In genomic region chr1:203282720-203283542, GRCh38 we compare ENCODE assay signal across 12 cellular contexts. TPM values are rescaled to one million over a fixed set of nuclear protein-coding genes. Genes with fewer than 3 reads are reported as not detected.
A peak's percentile ranks its signal among the peaks of the same experiment; 100 is the strongest.
DNase-seq lines count a peak whose midpoint lies in the region; ATAC-seq and TF ChIP-seq lines count a peak whose summit lies in the region.
"Had no signal": no experiment of that assay in that cellular context is flagged by ENCODE, and none has a peak within 500 bp of the region (broad histone marks: within the 10 kb centered on the region; RNA-seq: fewer than 3 reads in every experiment).

No MANE protein-coding gene starts in this region.

- H3K27me3 Mint-ChIP-seq in MCF 10A (ENCODE audit: insufficient read depth, unreplicated experiment) (no peaks in the 10 kb centered on the region), memory B cell (no peaks in the 10 kb centered on the region)

- H3K4me2 ChIP-seq in OCI-LY1 (ENCODE audit: low read length): peak overlapping the region; percentile 53
- H3K4me2 ChIP-seq: smooth muscle cell had no signal

- H3K36me3 Mint-ChIP-seq in MCF 10A (ENCODE audit: insufficient read depth, unreplicated experiment) (no peaks in the 10 kb centered on the region), memory B cell (no peaks in the 10 kb centered on the region)

- POLR2A ChIA-PET in MCF 10A (lab: Yijun Ruan, JAX): interaction anchor here (0.8 to 1.5 kb wide), 3 partner anchors 11 to 23 kb away, joined by 3 to 5 read pairs (median 4); no protein-coding TSS in a partner anchor

- peak overlapping the region; percentile 75 for H3K9ac ChIP-seq in OCI-LY1 (ENCODE audit: low read length)

- DNase-seq in breast epithelium (ENCODE audit: low spot score in 2 of 2) (peak in 1 of 2 donors; percentile 30), MCF 10A (ENCODE audit: unreplicated experiment) (no peak), memory B cell (ENCODE audit: low spot score in 2 of 2) (no peak), transverse colon (no peak), medulla oblongata (ENCODE audit: extremely low spot score) (no peak), amniotic stem cell (lab: John Stamatoyannopoulos, UW) (no peak)
- DNase-seq: NCI-H2029 had no signal

- H3K4me1 Mint-ChIP-seq in MCF 10A (ENCODE audit: insufficient read depth, unreplicated experiment) (peaks cover 21% of the 10 kb centered on the region), memory B cell (peaks cover 60% of the 10 kb centered on the region)

- CTCF ChIA-PET in MCF 10A (lab: Yijun Ruan, JAX): interaction anchor here (0.6 to 27.4 kb wide), 11 partner anchors 8 to 224 kb away, joined by 3 to 980 read pairs (median 4); no protein-coding TSS in a partner anchor

- H3K4me1 ChIP-seq in breast epithelium (peaks cover 4 to 13% of the 10 kb centered on the region in 2 donors), OCI-LY1 (ENCODE audit: insufficient read depth, low read length, severe bottlenecking) (peaks cover 99% of the 10 kb centered on the region), transverse colon (peaks cover 46 to 76% (median 56%) of the 10 kb centered on the region in 4 donors)

- H3K36me3 ChIP-seq in breast epithelium (no peaks in the 10 kb centered on the region), OCI-LY1 (ENCODE audit: insufficient read depth, low read length) (no peaks in the 10 kb centered on the region), transverse colon (no peaks in the 10 kb centered on the region)
- H3K36me3 ChIP-seq: thoracic aorta had no signal

- TF ChIP-seq POLR2A in breast epithelium (IDR thresholded peaks at IDR 0.05): no peak
- no peak for TF ChIP-seq POLR2A in transverse colon (IDR thresholded peaks at IDR 0.05)

- no peak for TF ChIP-seq CTCF in breast epithelium (IDR thresholded peaks at IDR 0.05)
- TF ChIP-seq CTCF in MCF 10A (IDR thresholded peaks at IDR 0.05; ENCODE audit: unreplicated experiment): no peak
- TF ChIP-seq CTCF in OCI-LY1 (IDR thresholded peaks at IDR 0.05; ENCODE audit: low read length): no peak
- no peak for TF ChIP-seq CTCF in transverse colon (IDR thresholded peaks at IDR 0.05)

- BruUV-seq in MCF 10A (replicated peaks; lab: Mats Ljungman, UMichigan): no TSS peak

- ATAC-seq in memory B cell (ENCODE audit: low read depth): no peak
- ATAC-seq in GM21367 (IDR thresholded peaks at IDR 0.05; ENCODE audit: unreplicated experiment): no peak

- H3K9me3 ChIP-seq in breast epithelium (no peaks in the 10 kb centered on the region), OCI-LY1 (ENCODE audit: low read length) (no peaks in the 10 kb centered on the region), transverse colon (no peaks in the 10 kb centered on the region)
- H3K9me3 ChIP-seq: thoracic aorta had no signal

- H3K4me3 Mint-ChIP-seq in MCF 10A (ENCODE audit: unreplicated experiment): no peak overlapping the region
- peak overlapping the region; percentile 62 for H3K4me3 Mint-ChIP-seq in memory B cell

- H3K27me3 ChIP-seq in breast epithelium: no peaks in the 10 kb centered on the region
- no peaks in the 10 kb centered on the region for H3K27me3 ChIP-seq in OCI-LY1 (ENCODE audit: insufficient read depth, low read length)
- H3K27me3 ChIP-seq in transverse colon: no peaks in the 10 kb centered on the region

- no peak overlapping the region for H2AFZ ChIP-seq in OCI-LY1 (ENCODE audit: low read length)

- TF ChIP-seq EP300 in transverse colon (IDR thresholded peaks at IDR 0.05; ENCODE audit: low read depth): no peak

- H3K27ac Mint-ChIP-seq in MCF 10A (ENCODE audit: low read depth, unreplicated experiment) (no peak overlapping the region), memory B cell (peak overlapping the region; percentile 89)

- in situ Hi-C loops in transverse colon (cut with MboI; ENCODE audit: low pct_ligation_motif_present in 1 of 4, low pct_unique_long_range_greater_than_20kb in 1 of 4, low sequenced_read_pairs in 3 of 4): no loop called here

- H3K9me3 Mint-ChIP-seq in MCF 10A (ENCODE audit: unreplicated experiment) (no peaks in the 10 kb centered on the region), memory B cell (no peaks in the 10 kb centered on the region)

- H3K27ac ChIP-seq in breast epithelium: peak overlapping the region; percentile 37 to 53
- H3K27ac ChIP-seq in OCI-LY1 (ENCODE audit: low read depth, low read length, poor library complexity, severe bottlenecking): peak overlapping the region; percentile 100
- peak overlapping the region; percentile 83 to 89 (median 87) for H3K27ac ChIP-seq in transverse colon
- H3K27ac ChIP-seq: C4-2B, thoracic aorta had no signal

- H3K4me3 ChIP-seq in breast epithelium (no peak overlapping the region), OCI-LY1 (ENCODE audit: low read depth, low read length, poor library complexity, severe bottlenecking) (peak overlapping the region; percentile 22), transverse colon (no peak overlapping the region)
- H3K4me3 ChIP-seq: smooth muscle cell, thoracic aorta had no signal

- WGBS in transverse colon (ENCODE audit: low coverage in 1 of 2), 2 donors: 70 to 100% methylated on average over 1 to 11 of the region's 11 CpGs

- H3K9me2 ChIP-seq in OCI-LY1 (ENCODE audit: low read depth, low read length): no peaks in the 10 kb centered on the region

- H3F3A ChIP-seq in OCI-LY1 (ENCODE audit: insufficient read depth, low read length): no peaks in the 10 kb centered on the region

- H3K79me2 ChIP-seq in OCI-LY1 (ENCODE audit: insufficient read depth, low read length): no peaks in the 10 kb centered on the region

- H4K20me1 ChIP-seq in OCI-LY1 (ENCODE audit: insufficient read depth, low read length): no peaks in the 10 kb centered on the region

- intact Hi-C loops in breast epithelium (cut with DNase I; ENCODE audit: low total_unique reads): no loop called here
- intact Hi-C loops in MCF 10A (cut with micrococcal nuclease): no loop called here
- intact Hi-C loops in transverse colon (cut with DNase I; ENCODE audit: low total_unique reads): no loop called here

RNA-seq across cellular contexts. Expression of gene BTG2, which starts 22.4 kb away (rescaled TPM):
- total RNA-seq in breast epithelium (100 to 1,000 TPM in 2 of 3 donors, 10 to 100 TPM in 1; 82.7 to 271 (median 102) TPM), MCF 10A (2022) (39.8 and 44.4 TPM in 2 replicates), transverse colon (100 to 1,000 TPM in 3 of 4 donors, 10 to 100 TPM in 1; 98.9 to 144 (median 142) TPM)

RNA-seq across cellular contexts. Expression of gene CHIT1, which starts 53.5 kb away (rescaled TPM):
- total RNA-seq in breast epithelium (10 to 100 TPM in 1 of 3 donors, 1 to 10 TPM in 1, not detected in 1; 5.1 to 15.2 TPM), MCF 10A (2022) (not detected in 2 replicates), transverse colon (under 1 TPM in 1 of 4 donors, not detected in 3; 0.79 TPM)
- total RNA-seq: smooth muscle cell had no signal

Comparison
In these comparisons a context has a peak if more than half of its experiments do, and no peak if none do; other contexts are left out.
1. H3K27ac ChIP-seq: peak in every context shown above with its lines; median percentile 100 in OCI-LY1; 87 in transverse colon; 45 in breast epithelium.